In genomic region chr20:18623156-18623555, GRCh38 we compare ENCODE assay signal across 10 cellular contexts.
"Had no signal": no experiment of that assay in that cellular context is flagged by ENCODE, and none has a peak within 500 bp of the region (broad histone marks: within the 10 kb centered on the region; RNA-seq: fewer than 3 reads in every experiment).

No MANE protein-coding gene starts in this region.

- ATAC-seq: HCT116 had no signal

- H3K36me3 ChIP-seq: HAP-1 had no signal

- H3K4me3 Mint-ChIP-seq: HFFc6 had no signal

- DNase-seq: GM23248, GOT3, H7, HFFc6, Karpas-422, KBM-7 had no signal

- H3K9ac ChIP-seq: GM23248, KMS-11 had no signal

- H3K27ac Mint-ChIP-seq: HFFc6 had no signal

- H3K4me3 ChIP-seq: GM23248, HAP-1 had no signal

- H3K4me2 ChIP-seq: KMS-11 had no signal

- FAIRE-seq: HTR-8/SVneo had no signal

- H3K9me3 ChIP-seq: HAP-1 had no signal

- H3K27ac ChIP-seq: GM23248, KMS-11 had no signal

- H3K4me1 ChIP-seq: HAP-1 had no signal

- H2AFZ ChIP-seq: GM23248 had no signal
